Comparison of ENCODE assay signal across 8 cellular contexts in genomic region chr9:91036826-91037510, GRCh38.
A peak's percentile ranks its signal among the peaks of the same experiment; 100 is the strongest.
DNase-seq lines count a peak whose midpoint lies in the region; ATAC-seq and TF ChIP-seq lines count a peak whose summit lies in the region.

No MANE protein-coding gene starts in this region.

- peak overlapping the region in 2 of 5 donors; percentile 73 to 79 for H3K27ac ChIP-seq in adrenal gland

- H3K36me3 ChIP-seq in adrenal gland (replicated peaks in 1 of 2) = no peaks in the 10 kb centered on the region

- DNase-seq in GM03348 (ENCODE audit: low spot score) (peak; percentile 89), NCI-H1048 (lab: John Stamatoyannopoulos, UW) (peak; percentile 26), SW480 (ENCODE audit: low spot score) (peak; percentile 92), adrenal gland (peak; percentile 75 to 93 (median 90)), left ventricle myocardium superior (peak; percentile 78), putamen (ENCODE audit: low spot score) (peak; percentile 67), ureter (ENCODE audit: low spot score) (peak; percentile 91)

- peak; percentile 27 to 82 (median 74) for TF ChIP-seq CTCF in adrenal gland (IDR thresholded peaks at IDR 0.05)

- no peaks in the 10 kb centered on the region for H3K9me3 ChIP-seq in adrenal gland (replicated peaks in 1 of 3)

- WGBS in adrenal gland, 4 donors = 30 to 40% (median 35%) methylated on average over 25 to 32 of the region's 32 CpGs

- H3K4me1 ChIP-seq in adrenal gland (replicated peaks in 1 of 2) = peaks cover 7 to 17% of the 10 kb centered on the region in 2 donors

- intact Hi-C loops in adrenal gland (cut with DNase I) (loop anchor here (5.0 to 10.0 kb wide), 2 partner anchors 395 to 398 kb away; no protein-coding TSS in a partner anchor), left ventricle myocardium superior (cut with micrococcal nuclease) (no loop called here)

- ATAC-seq in left ventricle myocardium superior = peak; percentile 99
- ATAC-seq in GM18520 (IDR thresholded peaks at IDR 0.05; ENCODE audit: unreplicated experiment) = no peak

- no peak overlapping the region for H3K4me3 ChIP-seq in adrenal gland

- no peaks in the 10 kb centered on the region for H3K27me3 ChIP-seq in adrenal gland

- TF ChIP-seq POLR2A in adrenal gland (IDR thresholded peaks at IDR 0.05) = no peak

Comparison
In these comparisons a context has a peak if more than half of its experiments do, and no peak if none do; other contexts are left out.
1. DNase-seq: peak in every context shown above with its lines; median percentile 92 in SW480; 91 in ureter; 90 in adrenal gland; 89 in GM03348; 78 in left ventricle myocardium superior; 67 in putamen; 26 in NCI-H1048.